ENCODE assay signal across 3 cellular contexts in genomic region chr6:108789475-108789874, GRCh38.
TF ChIP-seq lines count a peak whose summit lies in the region.

No MANE protein-coding gene starts in this region.

TF ChIP-seq in SK-N-SH treated with all-trans-retinoic acid at 6 μM for 48 hours, 23 proteins besides CTCF, POLR2A, EP300 and RAD21 (continued from another document):
- TF ChIP-seq BACH2 (CRISPR knock-in tag; IDR thresholded peaks at IDR 0.05; ENCODE audit: borderline replicate concordance) (no peak), ARNTL (CRISPR knock-in tag; IDR thresholded peaks at IDR 0.05; ENCODE audit: borderline replicate concordance, low read depth) (no peak), CSDC2 (CRISPR knock-in tag; IDR thresholded peaks at IDR 0.05) (no peak)

TF ChIP-seq in SK-N-SH, 30 proteins besides CTCF, POLR2A, EP300 and RAD21 (continued from another document):
- TF ChIP-seq, protein P1, sequence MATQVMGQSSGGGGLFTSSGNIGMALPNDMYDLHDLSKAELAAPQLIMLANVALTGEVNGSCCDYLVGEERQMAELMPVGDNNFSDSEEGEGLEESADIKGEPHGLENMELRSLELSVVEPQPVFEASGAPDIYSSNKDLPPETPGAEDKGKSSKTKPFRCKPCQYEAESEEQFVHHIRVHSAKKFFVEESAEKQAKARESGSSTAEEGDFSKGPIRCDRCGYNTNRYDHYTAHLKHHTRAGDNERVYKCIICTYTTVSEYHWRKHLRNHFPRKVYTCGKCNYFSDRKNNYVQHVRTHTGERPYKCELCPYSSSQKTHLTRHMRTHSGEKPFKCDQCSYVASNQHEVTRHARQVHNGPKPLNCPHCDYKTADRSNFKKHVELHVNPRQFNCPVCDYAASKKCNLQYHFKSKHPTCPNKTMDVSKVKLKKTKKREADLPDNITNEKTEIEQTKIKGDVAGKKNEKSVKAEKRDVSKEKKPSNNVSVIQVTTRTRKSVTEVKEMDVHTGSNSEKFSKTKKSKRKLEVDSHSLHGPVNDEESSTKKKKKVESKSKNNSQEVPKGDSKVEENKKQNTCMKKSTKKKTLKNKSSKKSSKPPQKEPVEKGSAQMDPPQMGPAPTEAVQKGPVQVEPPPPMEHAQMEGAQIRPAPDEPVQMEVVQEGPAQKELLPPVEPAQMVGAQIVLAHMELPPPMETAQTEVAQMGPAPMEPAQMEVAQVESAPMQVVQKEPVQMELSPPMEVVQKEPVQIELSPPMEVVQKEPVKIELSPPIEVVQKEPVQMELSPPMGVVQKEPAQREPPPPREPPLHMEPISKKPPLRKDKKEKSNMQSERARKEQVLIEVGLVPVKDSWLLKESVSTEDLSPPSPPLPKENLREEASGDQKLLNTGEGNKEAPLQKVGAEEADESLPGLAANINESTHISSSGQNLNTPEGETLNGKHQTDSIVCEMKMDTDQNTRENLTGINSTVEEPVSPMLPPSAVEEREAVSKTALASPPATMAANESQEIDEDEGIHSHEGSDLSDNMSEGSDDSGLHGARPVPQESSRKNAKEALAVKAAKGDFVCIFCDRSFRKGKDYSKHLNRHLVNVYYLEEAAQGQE (IDR thresholded peaks at IDR 0.05; ENCODE audit: low read depth, low read length): no peak
- no peak for TF ChIP-seq RFX5 (IDR thresholded peaks at IDR 0.05; ENCODE audit: low read length)
- TF ChIP-seq, protein P2, sequence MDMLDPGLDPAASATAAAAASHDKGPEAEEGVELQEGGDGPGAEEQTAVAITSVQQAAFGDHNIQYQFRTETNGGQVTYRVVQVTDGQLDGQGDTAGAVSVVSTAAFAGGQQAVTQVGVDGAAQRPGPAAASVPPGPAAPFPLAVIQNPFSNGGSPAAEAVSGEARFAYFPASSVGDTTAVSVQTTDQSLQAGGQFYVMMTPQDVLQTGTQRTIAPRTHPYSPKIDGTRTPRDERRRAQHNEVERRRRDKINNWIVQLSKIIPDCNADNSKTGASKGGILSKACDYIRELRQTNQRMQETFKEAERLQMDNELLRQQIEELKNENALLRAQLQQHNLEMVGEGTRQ (IDR thresholded peaks at IDR 0.05; ENCODE audit: borderline replicate concordance, low read depth, low read length): no peak
- no peak for TF ChIP-seq RXRA (IDR thresholded peaks at IDR 0.05; ENCODE audit: borderline replicate concordance, low read depth)
- TF ChIP-seq, protein P3, sequence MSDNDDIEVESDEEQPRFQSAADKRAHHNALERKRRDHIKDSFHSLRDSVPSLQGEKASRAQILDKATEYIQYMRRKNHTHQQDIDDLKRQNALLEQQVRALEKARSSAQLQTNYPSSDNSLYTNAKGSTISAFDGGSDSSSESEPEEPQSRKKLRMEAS (IDR thresholded peaks at IDR 0.05; ENCODE audit: low read depth): no peak
- TF ChIP-seq RCOR1 (IDR thresholded peaks at IDR 0.05; ENCODE audit: low read length): no peak
- TF ChIP-seq POLR2AphosphoS5 (IDR thresholded peaks at IDR 0.05; ENCODE audit: low read depth, low read length): no peak
- TF ChIP-seq NFIC (IDR thresholded peaks at IDR 0.05; ENCODE audit: borderline replicate concordance): no peak
- TF ChIP-seq SMC3 (IDR thresholded peaks at IDR 0.05; ENCODE audit: low read depth, low read length): no peak
- no peak for TF ChIP-seq IRF3 (IDR thresholded peaks at IDR 0.05; ENCODE audit: low read depth, low read length)
- TF ChIP-seq JUND (IDR thresholded peaks at IDR 0.05): no peak
- TF ChIP-seq ZBTB33 (IDR thresholded peaks at IDR 0.05; ENCODE audit: borderline replicate concordance, low read depth): no peak

TF ChIP-seq in HEK293, 187 proteins besides CTCF, POLR2A, EP300 and RAD21 (continued from another document):
- no peak for TF ChIP-seq ZNF830 (tag by site-specific recombination; IDR thresholded peaks at IDR 0.05; ENCODE audit: low read depth)
